Comparison of ENCODE assay signal across 18 cellular contexts in the genomic region with DNA sequence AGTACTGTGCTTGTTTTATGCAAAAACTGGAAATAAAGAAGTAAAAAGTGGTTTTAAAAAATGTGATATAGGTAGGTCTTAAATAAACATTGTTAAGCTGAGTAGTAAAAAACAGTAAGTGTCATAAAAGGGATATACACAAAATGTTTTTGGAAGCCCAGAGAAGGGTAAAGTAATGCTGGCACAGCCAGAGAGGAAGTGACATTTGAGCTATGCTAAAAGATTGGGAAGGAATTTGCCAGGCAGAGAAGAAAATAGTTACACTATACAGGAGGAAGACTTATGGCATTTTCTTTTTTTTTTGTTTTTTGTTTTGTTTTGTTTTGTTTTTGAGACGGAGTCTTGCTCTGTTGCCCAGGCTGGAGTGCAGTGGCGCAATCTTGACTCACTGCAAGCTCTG.
"Had no signal": no experiment of that assay in that cellular context is flagged by ENCODE, and none has a peak within 500 bp of the region (broad histone marks: within the 10 kb centered on the region; RNA-seq: fewer than 3 reads in every experiment).

No MANE protein-coding gene starts in this region.

- H3K36me3 Mint-ChIP-seq: naive thymus-derived CD4-positive, alpha-beta T cell; stimulated activated naive B cell treated with anti-CD40 and anti-IgM and Interleukin-4, amounts not matched to agents 10 μg/mL and 1 μg/mL and 100 μg/mL, for 72 hours had no signal

- H3K36me3 ChIP-seq: esophagus squamous epithelium, gastrocnemius medialis, heart right ventricle, right lobe of liver, spleen, stomach, thoracic aorta, transverse colon had no signal

- H3K9me3 Mint-ChIP-seq: naive thymus-derived CD4-positive, alpha-beta T cell; nephron progenitor cell; stimulated activated naive B cell treated with anti-CD40 and anti-IgM and Interleukin-4, amounts not matched to agents 10 μg/mL and 1 μg/mL and 100 μg/mL, for 72 hours had no signal

- H3K9me3 ChIP-seq: esophagus squamous epithelium, gastrocnemius medialis, heart right ventricle, psoas muscle, right lobe of liver, spleen, stomach, thoracic aorta, transverse colon had no signal

- H3K27me3 Mint-ChIP-seq: stimulated activated naive B cell treated with anti-CD40 and anti-IgM and Interleukin-4, amounts not matched to agents 10 μg/mL and 1 μg/mL and 100 μg/mL, for 72 hours had no signal

- DNase-seq: esophagus squamous epithelium; gastrocnemius medialis; heart right ventricle; hypothalamus; kidney glomerular epithelial cell; naive thymus-derived CD4-positive, alpha-beta T cell; nephron progenitor cell; psoas muscle; retina; right lobe of liver; spleen; stimulated activated CD4-positive, alpha-beta T cell treated with anti-CD3 and anti-CD28 coated beads, Interleukin-2, amount 100 ng/mL, for 24 hours; stimulated activated CD4-positive, alpha-beta T cell treated with anti-CD3 and anti-CD28 coated beads, Interleukin-4, amount 100 ng/mL, for 4 hours; stimulated activated naive B cell treated with anti-CD40 and anti-IgM and Interleukin-4, amounts not matched to agents 10 μg/mL and 1 μg/mL and 100 μg/mL, for 72 hours; stomach; substantia nigra; transverse colon had no signal

- H3K4me3 Mint-ChIP-seq: naive thymus-derived CD4-positive, alpha-beta T cell; nephron progenitor cell; stimulated activated naive B cell treated with anti-CD40 and anti-IgM and Interleukin-4, amounts not matched to agents 10 μg/mL and 1 μg/mL and 100 μg/mL, for 72 hours had no signal

- ATAC-seq: gastrocnemius medialis; heart right ventricle; naive thymus-derived CD4-positive, alpha-beta T cell; psoas muscle; right lobe of liver; stimulated activated naive B cell treated with anti-CD40 and anti-IgM and Interleukin-4, amounts not matched to agents 10 μg/mL and 1 μg/mL and 100 μg/mL, for 72 hours had no signal

- H3K27me3 ChIP-seq: esophagus squamous epithelium, gastrocnemius medialis, right lobe of liver, spleen, transverse colon had no signal

- H3K27ac ChIP-seq: esophagus squamous epithelium, gastrocnemius medialis, heart right ventricle, psoas muscle, right lobe of liver, spleen, stomach, thoracic aorta, transverse colon had no signal

- H3K27ac Mint-ChIP-seq: naive thymus-derived CD4-positive, alpha-beta T cell; nephron progenitor cell; stimulated activated naive B cell treated with anti-CD40 and anti-IgM and Interleukin-4, amounts not matched to agents 10 μg/mL and 1 μg/mL and 100 μg/mL, for 72 hours had no signal

- H3K4me1 ChIP-seq: esophagus squamous epithelium, gastrocnemius medialis, psoas muscle, right lobe of liver, spleen, stomach, transverse colon had no signal

- H3K4me3 ChIP-seq: esophagus squamous epithelium, gastrocnemius medialis, heart right ventricle, psoas muscle, right lobe of liver, spleen, stomach, thoracic aorta, transverse colon had no signal
